23 cellular contexts compared by ENCODE assay signal in the genomic region with DNA sequence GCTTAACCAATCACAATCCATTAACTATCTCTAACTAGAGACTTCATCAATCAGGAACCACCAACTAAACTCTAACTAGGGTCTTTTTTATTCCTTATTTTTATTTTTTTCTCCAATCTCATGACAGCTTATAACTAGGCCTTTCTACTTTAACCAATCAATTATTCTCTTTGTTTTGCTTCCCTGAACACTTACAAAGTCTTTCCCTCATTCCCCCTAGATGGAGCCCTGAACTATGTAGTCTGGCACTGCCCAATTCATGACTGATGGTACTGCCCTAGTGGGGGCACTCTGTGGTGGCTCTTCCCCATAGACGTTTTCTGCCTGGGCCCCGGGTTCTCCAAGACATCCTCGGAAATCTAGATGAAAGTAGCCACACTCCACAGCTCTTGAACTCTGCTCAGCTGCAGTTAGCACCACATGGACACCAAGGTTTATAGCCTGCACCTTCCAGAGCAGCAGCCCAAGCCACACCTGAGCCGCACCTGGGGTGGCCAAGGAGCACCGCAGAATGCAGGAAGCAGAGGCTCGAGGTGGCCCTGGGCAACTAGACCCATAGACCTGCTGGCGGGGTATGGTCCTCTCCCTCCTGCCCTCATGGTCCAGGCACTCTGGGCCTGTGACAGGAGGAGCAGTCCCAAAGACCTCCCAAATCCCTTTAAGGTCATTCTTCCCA. TPM values are rescaled to one million over a fixed set of nuclear protein-coding genes. Genes with fewer than 3 reads are reported as not detected.
DNase-seq lines count a peak whose midpoint lies in the region; ATAC-seq, FAIRE-seq and TF ChIP-seq lines count a peak whose summit lies in the region.
"Had no signal": no experiment of that assay in that cellular context is flagged by ENCODE, and none has a peak within 500 bp of the region (broad histone marks: within the 10 kb centered on the region; RNA-seq: fewer than 3 reads in every experiment).

No MANE protein-coding gene starts in this region.

- H3K27me3 ChIP-seq in Caco-2 (replicated peaks; ENCODE audit: control insufficient read depth, insufficient read depth, low read length): no peaks in the 10 kb centered on the region
- H3K27me3 ChIP-seq in Loucy (ENCODE audit: insufficient read depth, low read length, poor library complexity, severe bottlenecking): no peaks in the 10 kb centered on the region
- no peaks in the 10 kb centered on the region for H3K27me3 ChIP-seq in K562 (ENCODE audit: control insufficient read depth in 2 of 2, insufficient read depth in 2 of 2, low read length in 2 of 2)
- no peaks in the 10 kb centered on the region for H3K27me3 ChIP-seq in BE2C
- H3K27me3 ChIP-seq: ascending aorta, gastroesophageal sphincter had no signal

- H3K9ac ChIP-seq in Loucy (ENCODE audit: low read depth, low read length, poor library complexity, severe bottlenecking): no peak overlapping the region
- H3K9ac ChIP-seq in K562 (ENCODE audit: insufficient read depth in 1 of 2, low read depth in 2 of 2, low read length in 2 of 2): no peak overlapping the region

- H3K9me3 Mint-ChIP-seq in Caco-2 (ENCODE audit: unreplicated experiment) (peaks cover 11% of the 10 kb centered on the region), mesothelial cell of epicardium (no peaks in the 10 kb centered on the region)
- H3K9me3 Mint-ChIP-seq: stimulated activated naive CD8-positive, alpha-beta T cell treated with anti-CD3 and anti-CD28 coated beads, Interleukin-15, Interleukin-2, amounts not matched to agents 100 ng/mL and 50 ng/mL, for 24 hours had no signal

- ATAC-seq in K562: no peak
- ATAC-seq: activated CD4-positive, CD25-positive, alpha-beta regulatory T cell treated with anti-CD3 and anti-CD28 coated beads, Interleukin-2, amount 50 U/mL, for 24 hours; esophagus mucosa; gastroesophageal sphincter had no signal

- CTCF ChIA-PET in Caco-2 (lab: Charles Lee): interaction anchor here (1.1 to 2.0 kb wide), 3 partner anchors 69 to 124 kb away, joined by 3 to 14 read pairs (median 11); a partner anchor contains a TSS
- CTCF ChIA-PET in K562 (lab: Yijun Ruan, JAX; ENCODE audit: low intra/inter-chr PET ratio): no interaction called here

- TF ChIP-seq EP300 in K562 (IDR thresholded peaks at IDR 0.05; ENCODE audit: low read length): no peak

- no peaks in the 10 kb centered on the region for H3F3A ChIP-seq in Loucy (ENCODE audit: low read depth)

- 0 out of 2 replicates have a peak, but pooled peaks cover 2% of the 10 kb centered on the region for H3K36me3 ChIP-seq in Caco-2 (ENCODE audit: control insufficient read depth, insufficient read depth, low read length)
- H3K36me3 ChIP-seq in Loucy (ENCODE audit: insufficient read depth, low read length): no peaks in the 10 kb centered on the region
- H3K36me3 ChIP-seq in K562 (ENCODE audit: control insufficient read depth, insufficient read depth, low read length): peaks cover 6% of the 10 kb centered on the region; the same call in 2 of the 3 replicates
- no peaks in the 10 kb centered on the region for H3K36me3 ChIP-seq in BE2C
- H3K36me3 ChIP-seq: ascending aorta, gastroesophageal sphincter, prostate gland had no signal

- H3K4me3 Mint-ChIP-seq in Caco-2 (ENCODE audit: unreplicated experiment): no peak overlapping the region
- H3K4me3 Mint-ChIP-seq in mesothelial cell of epicardium: no peak overlapping the region
- H3K4me3 Mint-ChIP-seq: nephron progenitor cell; stimulated activated naive CD8-positive, alpha-beta T cell treated with anti-CD3 and anti-CD28 coated beads, Interleukin-15, Interleukin-2, amounts not matched to agents 100 ng/mL and 50 ng/mL, for 24 hours had no signal

- POLR2A ChIA-PET in Caco-2 (lab: Charles Lee) (no interaction called here), K562 (lab: Yijun Ruan, JAX) (no interaction called here)

- H3K4me1 Mint-ChIP-seq in Caco-2 (ENCODE audit: low read depth, unreplicated experiment) (peaks cover 52% of the 10 kb centered on the region), mesothelial cell of epicardium (peaks cover 56% of the 10 kb centered on the region)

- 78% methylated on average over 6 of the region's 7 CpGs for WGBS in K562 (ENCODE audit: insufficient coverage, low coverage, missing lambda C conversion rate)

- no peak overlapping the region for H3K4me3 ChIP-seq in Caco-2 (ENCODE audit: low read depth, low read length)
- H3K4me3 ChIP-seq in Loucy (ENCODE audit: low read length, poor library complexity, severe bottlenecking): no peak overlapping the region
- H3K4me3 ChIP-seq in K562: no peak overlapping the region
- H3K4me3 ChIP-seq in BE2C (ENCODE audit: low read depth, low read length): no peak overlapping the region
- H3K4me3 ChIP-seq: ascending aorta, gastroesophageal sphincter, prostate gland had no signal

- H4K20me1 ChIP-seq in Loucy (ENCODE audit: insufficient read depth, low read length, poor library complexity, severe bottlenecking): no peaks in the 10 kb centered on the region
- H4K20me1 ChIP-seq in K562 (replicated peaks; ENCODE audit: control insufficient read depth, insufficient read depth, low read length): no peaks in the 10 kb centered on the region

- H3K79me2 ChIP-seq in Loucy (ENCODE audit: insufficient read depth, low read length) (no peaks in the 10 kb centered on the region), K562 (ENCODE audit: control insufficient read depth, insufficient read depth, low read length) (peaks cover 79% of the 10 kb centered on the region)

- H3K9me2 ChIP-seq in Loucy (replicated peaks; ENCODE audit: low read depth, low read length): no peaks in the 10 kb centered on the region

- no peak overlapping the region for H3K27ac ChIP-seq in K562 (ENCODE audit: extremely low read depth, low read depth, low read length)
- H3K27ac ChIP-seq: ascending aorta, gastroesophageal sphincter, prostate gland had no signal

- H3K4me1 ChIP-seq in Caco-2 (peaks cover 41% of the 10 kb centered on the region), Loucy (ENCODE audit: insufficient read depth, low read length, poor library complexity, severe bottlenecking) (no peaks in the 10 kb centered on the region), K562 (replicated peaks in 1 of 2; ENCODE audit: control insufficient read depth in 2 of 2, insufficient read depth in 2 of 2, low read length in 2 of 2) (peaks cover 8 to 20% of the 10 kb centered on the region in 2 experiments; a peak in 4 of 5 replicates), BE2C (no peaks in the 10 kb centered on the region)

- TF ChIP-seq CTCF in Caco-2 (IDR thresholded peaks at IDR 0.05; ENCODE audit: insufficient read depth in 1 of 2, low read depth in 1 of 2, low read length in 1 of 2, severe bottlenecking in 1 of 2, unreplicated experiment in 1 of 2) (no peak), Loucy (conservative IDR thresholded peaks at IDR 0.05; ENCODE audit: low read length) (peak; percentile 45), K562 (IDR thresholded peaks at IDR 0.05 in 2 of 3, conservative IDR thresholded peaks at IDR 0.05 in 1 of 3; ENCODE audit: insufficient read depth in 2 of 3, low read depth in 1 of 3, low read length in 3 of 3) (peak in 2 of 3 experiments; percentile 4 to 12; a peak in 1 of 6 replicates), mesothelial cell of epicardium (IDR thresholded peaks at IDR 0.05; ENCODE audit: unreplicated experiment) (no peak), BE2C (IDR thresholded peaks at IDR 0.05; ENCODE audit: low read depth, low read length) (no peak)

- H3K9me3 ChIP-seq in Caco-2 (no peaks in the 10 kb centered on the region), Loucy (ENCODE audit: insufficient read depth, low read depth, low read length) (no peaks in the 10 kb centered on the region), K562 (replicated peaks; ENCODE audit: control insufficient read depth, insufficient read depth, low read depth, low read length) (0 out of 2 replicates have a peak, but pooled peaks cover 1% of the 10 kb centered on the region), BE2C (no peaks in the 10 kb centered on the region)
- H3K9me3 ChIP-seq: ascending aorta, gastroesophageal sphincter, prostate gland had no signal

- no peak for TF ChIP-seq POLR2A in K562 (conservative IDR thresholded peaks at IDR 0.05)

- no TSS peak for BruUV-seq in Caco-2 (replicated peaks; lab: Mats Ljungman, UMichigan)
- BruUV-seq in K562 (replicated peaks; lab: Mats Ljungman, UMichigan): no TSS peak

- no peaks in the 10 kb centered on the region for H3K36me3 Mint-ChIP-seq in Caco-2 (ENCODE audit: insufficient read depth, unreplicated experiment)
- H3K36me3 Mint-ChIP-seq in mesothelial cell of epicardium: peaks cover 13% of the 10 kb centered on the region

- H3K27ac Mint-ChIP-seq in Caco-2 (ENCODE audit: unreplicated experiment) (peak overlapping the region; percentile 53), mesothelial cell of epicardium (peak overlapping the region; percentile 60)
- H3K27ac Mint-ChIP-seq: nephron progenitor cell; stimulated activated naive CD8-positive, alpha-beta T cell treated with anti-CD3 and anti-CD28 coated beads, Interleukin-15, Interleukin-2, amounts not matched to agents 100 ng/mL and 50 ng/mL, for 24 hours had no signal

- in situ Hi-C loops in K562 (cut with MboI): loop anchor here (5.0 kb wide), 1 partner anchor 123 kb away; a partner anchor contains a TSS

- H3K27me3 Mint-ChIP-seq in Caco-2 (ENCODE audit: insufficient read depth, unreplicated experiment) (no peaks in the 10 kb centered on the region), mesothelial cell of epicardium (ENCODE audit: low read depth) (no peaks in the 10 kb centered on the region)

- TF ChIP-seq RAD21 in K562 (CRISPR knock-in tag; conservative IDR thresholded peaks at IDR 0.05 in 1 of 2, IDR thresholded peaks at IDR 0.05 in 1 of 2): no peak

- no peak for DNase-seq in Caco-2
- DNase-seq in K562 (ENCODE audit: extremely low read depth in 1 of 4, low spot score in 3 of 4): no peak
- no peak for DNase-seq in mesothelial cell of epicardium (ENCODE audit: low spot score in 2 of 2, unreplicated experiment in 2 of 2)
- DNase-seq in stimulated activated CD4-positive, alpha-beta T cell treated with anti-CD3 and anti-CD28 coated beads, Interleukin-4, amount 100 ng/mL, for 4 hours: no peak
- no peak for DNase-seq in Ammon's horn (ENCODE audit: low spot score)
- DNase-seq in BE2C: no peak
- DNase-seq in midbrain (lab: John Stamatoyannopoulos, UW): no peak
- DNase-seq: activated naive CD4-positive, alpha-beta T cell treated with anti-CD3 and anti-CD28 coated beads, Interleukin-2, amount 50 U/mL, for 16 hours; activated T-cell treated with anti-CD3 and anti-CD28 coated beads, Interleukin-2, amount 50 U/mL, for 48 hours; effector CD4-positive, alpha-beta T cell; NCI-H748 treated with DMSO at 0.1 percent for 48 hours; nephron progenitor cell; SIG-M5; stimulated activated CD4-positive, alpha-beta T cell treated with anti-CD3 and anti-CD28 coated beads, Interleukin-2, amount 100 ng/mL, for 24 hours; T-helper 2 cell; trophoblast cell had no signal

- H3K4me2 ChIP-seq in Loucy (ENCODE audit: low read depth, low read length, poor library complexity, severe bottlenecking) (no peak overlapping the region), K562 (ENCODE audit: insufficient read depth, low read length) (no peak overlapping the region)

- no peak for FAIRE-seq in K562 (lab: Jason Lieb, UNC)

- H3K9me1 ChIP-seq in K562 (ENCODE audit: control insufficient read depth, insufficient read depth, low read length): no peaks in the 10 kb centered on the region

- intact Hi-C loops in Caco-2 (cut with micrococcal nuclease; ENCODE audit: unreplicated experiment): no loop called here
- intact Hi-C loops in K562 (cut with micrococcal nuclease): loop anchor here (5.0 kb wide), 1 partner anchor 107 kb away; no protein-coding TSS in a partner anchor

- H2AFZ ChIP-seq in Loucy (ENCODE audit: low read length) (no peak overlapping the region), K562 (ENCODE audit: low read depth, low read length) (no peak overlapping the region)

RNA-seq across cellular contexts. Expression of a gene that starts 6.6 kb away (rescaled TPM):
- total RNA-seq in Caco-2 (2022) (40.2 and 50.7 TPM in 2 replicates), K562 (2014; rRNA removed) (8.0 and 14.3 TPM in 2 replicates), K562 (2014; rRNA removed; fragmentation: Illumina TruSeq; extraction: Trizol) (8.3 and 8.5 TPM in 2 replicates), K562 (2015; rRNA removed; fragmentation: Illumina TruSeq; extraction: Trizol) (10.6 and 11.7 TPM in 2 replicates), K562 (2021) (16.5 and 20.4 TPM in 2 replicates), mesothelial cell of epicardium (133 to 142 TPM (median 137 TPM) in 3 replicates)
- total RNA-seq in K562 (2011; cell fraction: chromatin; rRNA removed; ENCODE audit: low replicate concordance): 82.8 and 92.7 TPM in 2 replicates
- 45.1 and 54.2 TPM in 2 replicates for total RNA-seq in K562 (2011; cell fraction: nucleolus; rRNA removed)
- total RNA-seq in K562 (2011; cell fraction: nucleoplasm; rRNA removed): 55.9 and 62.3 TPM in 2 replicates
- polyA plus RNA-seq in K562 (2011; rRNA removed) (12.5 and 13.3 TPM in 2 replicates), K562 (2014; fragmentation: Illumina TruSeq; extraction: Trizol) (11.1 and 11.5 TPM in 2 replicates), K562 (2014; fragmentation: Nextera tagmentation; extraction: Ambion mirVana) (1 to 10 TPM; 1.1 to 1.4 TPM), K562 (2014; rRNA removed) (7.2 and 11.6 TPM in 2 replicates)
- polyA plus RNA-seq in K562 (2011; cell fraction: cytosol; rRNA removed): 6.8 and 7.9 TPM in 2 replicates
- polyA plus RNA-seq in K562 (2011; cell fraction: nucleus; rRNA removed): 27.2 and 32.0 TPM in 2 replicates
- 13.5 and 17.6 TPM in 2 replicates for polyA plus RNA-seq in K562 (2012)
- 20.5 and 32.2 TPM in 2 replicates for polyA minus RNA-seq in K562 (2011; rRNA and poly(A)+ RNA removed)
- polyA minus RNA-seq in K562 (2011; cell fraction: cytosol; rRNA and poly(A)+ RNA removed): 11.3 and 13.2 TPM in 2 replicates
- polyA minus RNA-seq in K562 (2011; cell fraction: nucleus; rRNA and poly(A)+ RNA removed): 30.6 and 44.5 TPM in 2 replicates
- 2.6 TPM for polyA plus RNA-seq in BE2C (2012; ENCODE audit: insufficient read depth, insufficient read length, low read depth)

RNA-seq across cellular contexts. Expression of a gene that starts 7.6 kb away (rescaled TPM):
- total RNA-seq in Caco-2 (2022): 45.9 and 47.7 TPM in 2 replicates
- 24.6 and 59.2 TPM in 2 replicates for total RNA-seq in K562 (2011; cell fraction: chromatin; rRNA removed; ENCODE audit: low replicate concordance)
- 15.5 and 17.4 TPM in 2 replicates for total RNA-seq in K562 (2011; cell fraction: nucleolus; rRNA removed)
- 27.4 and 33.8 TPM in 2 replicates for total RNA-seq in K562 (2011; cell fraction: nucleoplasm; rRNA removed)
- 7.3 and 8.1 TPM in 2 replicates for total RNA-seq in K562 (2014; rRNA removed)
- total RNA-seq in K562 (2014; rRNA removed; fragmentation: Illumina TruSeq; extraction: Trizol): 16.6 and 18.7 TPM in 2 replicates
- total RNA-seq in K562 (2015; rRNA removed; fragmentation: Illumina TruSeq; extraction: Trizol): 11.8 and 12.3 TPM in 2 replicates
- total RNA-seq in K562 (2021): 19.2 and 19.6 TPM in 2 replicates
- polyA plus RNA-seq in K562 (2011; rRNA removed): 9.9 and 17.2 TPM in 2 replicates
- polyA plus RNA-seq in K562 (2011; cell fraction: cytosol; rRNA removed): 2.0 and 6.6 TPM in 2 replicates
- 7.9 and 8.6 TPM in 2 replicates for polyA plus RNA-seq in K562 (2011; cell fraction: nucleus; rRNA removed)
- polyA plus RNA-seq in K562 (2012): 6.5 and 12.9 TPM in 2 replicates
- polyA plus RNA-seq in K562 (2014; fragmentation: Illumina TruSeq; extraction: Trizol): 9.3 and 11.2 TPM in 2 replicates
- polyA plus RNA-seq in K562 (2014; fragmentation: Nextera tagmentation; extraction: Ambion mirVana): 10 to 100 TPM; 16.3 to 19.1 TPM
- polyA plus RNA-seq in K562 (2014; rRNA removed): 7.4 and 8.2 TPM in 2 replicates
- 22.2 and 25.3 TPM in 2 replicates for polyA minus RNA-seq in K562 (2011; rRNA and poly(A)+ RNA removed)
- polyA minus RNA-seq in K562 (2011; cell fraction: cytosol; rRNA and poly(A)+ RNA removed): 7.9 and 8.8 TPM in 2 replicates
- polyA minus RNA-seq in K562 (2011; cell fraction: nucleus; rRNA and poly(A)+ RNA removed): 12.7 and 22.5 TPM in 2 replicates
- 65.7 to 68.7 TPM (median 66.2 TPM) in 3 replicates for total RNA-seq in mesothelial cell of epicardium
- 22.4 TPM for polyA plus RNA-seq in BE2C (2012; ENCODE audit: insufficient read depth, insufficient read length, low read depth)

RNA-seq across cellular contexts. Expression of a gene that starts 19.8 kb away (rescaled TPM):
- total RNA-seq in Caco-2 (2022) (11.8 and 12.1 TPM in 2 replicates), K562 (2014; rRNA removed) (5.7 TPM in 2 replicates), K562 (2014; rRNA removed; fragmentation: Illumina TruSeq; extraction: Trizol) (8.6 and 9.4 TPM in 2 replicates), K562 (2015; rRNA removed; fragmentation: Illumina TruSeq; extraction: Trizol) (8.1 and 8.5 TPM in 2 replicates), K562 (2021) (6.0 and 6.1 TPM in 2 replicates), mesothelial cell of epicardium (24.8 to 27.1 TPM (median 25.3 TPM) in 3 replicates)
- 5.7 and 21.4 TPM in 2 replicates for total RNA-seq in K562 (2011; cell fraction: chromatin; rRNA removed; ENCODE audit: low replicate concordance)
- 4.5 and 7.4 TPM in 2 replicates for total RNA-seq in K562 (2011; cell fraction: nucleolus; rRNA removed)
- 11.3 and 17.3 TPM in 2 replicates for total RNA-seq in K562 (2011; cell fraction: nucleoplasm; rRNA removed)
- polyA plus RNA-seq in K562 (2011; rRNA removed) (8.9 and 10.3 TPM in 2 replicates), K562 (2014; fragmentation: Illumina TruSeq; extraction: Trizol) (7.1 and 8.2 TPM in 2 replicates), K562 (2014; fragmentation: Nextera tagmentation; extraction: Ambion mirVana) (1 to 10 TPM; 3.4 to 3.9 TPM), K562 (2014; rRNA removed) (4.9 and 5.0 TPM in 2 replicates)
- 2.4 and 5.3 TPM in 2 replicates for polyA plus RNA-seq in K562 (2011; cell fraction: cytosol; rRNA removed)
- 3.2 and 4.1 TPM in 2 replicates for polyA plus RNA-seq in K562 (2011; cell fraction: nucleus; rRNA removed)
- polyA plus RNA-seq in K562 (2012): 5.2 and 5.7 TPM in 2 replicates
- polyA minus RNA-seq in K562 (2011; rRNA and poly(A)+ RNA removed): 16.2 and 17.5 TPM in 2 replicates
- polyA minus RNA-seq in K562 (2011; cell fraction: cytosol; rRNA and poly(A)+ RNA removed): 5.3 and 7.8 TPM in 2 replicates
- polyA minus RNA-seq in K562 (2011; cell fraction: nucleus; rRNA and poly(A)+ RNA removed): 3.1 and 5.4 TPM in 2 replicates
- 11.5 TPM for polyA plus RNA-seq in BE2C (2012; ENCODE audit: insufficient read depth, insufficient read length, low read depth)

Comparison
In these comparisons a context has a peak if more than half of its experiments do, and no peak if none do; other contexts are left out.
1. CTCF ChIP-seq: peak in Loucy (single experiment) and K562 (2 of 3); none in Caco-2 (0 of 2), mesothelial cell of epicardium (single experiment) and BE2C (single experiment).